Comparison of ENCODE assay signal across 13 cellular contexts in genomic region chr2:222399038-222399783, GRCh38. TPM values are rescaled to one million over a fixed set of nuclear protein-coding genes. Genes with fewer than 3 reads are reported as not detected.
DNase-seq lines count a peak whose midpoint lies in the region; ATAC-seq lines count a peak whose summit lies in the region.
"Had no signal": no experiment of that assay in that cellular context is flagged by ENCODE, and none has a peak within 500 bp of the region (broad histone marks: within the 10 kb centered on the region; RNA-seq: fewer than 3 reads in every experiment).

No MANE protein-coding gene starts in this region.

- peaks cover 3% of the 10 kb centered on the region for H3K9me3 ChIP-seq in mesenchymal stem cell (ENCODE audit: control insufficient read depth, low read length)

- no peak overlapping the region for H3K4me3 ChIP-seq in mesenchymal stem cell (ENCODE audit: insufficient read depth in 1 of 2, low read depth in 1 of 2, low read length in 2 of 2)

- DNase-seq in G401 (ENCODE audit: low spot score) (peak; percentile 84), NCI-H2081 (lab: John Stamatoyannopoulos, UW) (peak; percentile 74 to 90), SHP77 (lab: John Stamatoyannopoulos, UW) (peak; percentile 62 to 67), mesenchymal stem cell (peak; percentile 33), epidermal melanocyte (ENCODE audit: insufficient read length, low spot score) (no peak)
- DNase-seq in natural killer cell treated with Interleukin-12 subunit alpha and Interleukin-12 subunit beta and Interleukin-15 and Interleukin-18, amount 100 ng/mL, for 72 hours (ENCODE audit: low spot score) = no peak
- DNase-seq in activated CD4-positive, alpha-beta T cell treated with anti-CD3 and anti-CD28 coated beads for 36 hours = no peak
- DNase-seq: activated CD8-positive, alpha-beta memory T cell treated with anti-CD3 and anti-CD28 coated beads for 24 hours; activated naive CD4-positive, alpha-beta T cell; AML-193; DND-41; stimulated activated naive CD8-positive, alpha-beta T cell treated with anti-CD3 and anti-CD28 coated beads, Interleukin-15, Interleukin-2, amounts not matched to agents 100 U/mL and 50 U/mL, for 24 hours had no signal

- peaks cover 0 to 2% of the 10 kb centered on the region in 2 experiments for H3K27me3 ChIP-seq in mesenchymal stem cell (ENCODE audit: control insufficient read depth in 1 of 2, insufficient read depth in 1 of 2, low read length in 2 of 2)

- no peak overlapping the region for H2AFZ ChIP-seq in mesenchymal stem cell (ENCODE audit: low read depth, low read length)

- no peak overlapping the region for H3K27ac Mint-ChIP-seq in natural killer cell treated with Interleukin-12 subunit alpha and Interleukin-12 subunit beta and Interleukin-15 and Interleukin-18, amount 100 ng/mL, for 72 hours
- no peak overlapping the region for H3K27ac Mint-ChIP-seq in activated CD4-positive, alpha-beta T cell treated with anti-CD3 and anti-CD28 coated beads for 36 hours

- H3K27ac ChIP-seq in mesenchymal stem cell (ENCODE audit: low read length, poor library complexity, severe bottlenecking) = no peak overlapping the region

- no peak overlapping the region for H2BK5ac ChIP-seq in mesenchymal stem cell (ENCODE audit: low read depth, low read length, poor library complexity, severe bottlenecking)

- no peaks in the 10 kb centered on the region for H3K27me3 Mint-ChIP-seq in natural killer cell treated with Interleukin-12 subunit alpha and Interleukin-12 subunit beta and Interleukin-15 and Interleukin-18, amount 100 ng/mL, for 72 hours
- peaks cover 2% of the 10 kb centered on the region for H3K27me3 Mint-ChIP-seq in activated CD4-positive, alpha-beta T cell treated with anti-CD3 and anti-CD28 coated beads for 36 hours

- no peaks in the 10 kb centered on the region for H3K36me3 ChIP-seq in mesenchymal stem cell (ENCODE audit: control insufficient read depth in 1 of 2, insufficient read depth in 2 of 2, low read depth in 1 of 2, low read length in 2 of 2)

- H3K18ac ChIP-seq in mesenchymal stem cell (ENCODE audit: low read depth in 1 of 2, low read length in 2 of 2) = no peak overlapping the region

- no peaks in the 10 kb centered on the region for H3K4me1 ChIP-seq in mesenchymal stem cell (ENCODE audit: control insufficient read depth, insufficient read depth, low read depth, low read length)

- no peak overlapping the region for H4K91ac ChIP-seq in mesenchymal stem cell (ENCODE audit: low read length)

- no peak overlapping the region for H3K4ac ChIP-seq in mesenchymal stem cell (ENCODE audit: low read depth in 1 of 2, low read length in 2 of 2)

- CTCF ChIA-PET in activated CD4-positive, alpha-beta T cell treated with anti-CD3 and anti-CD28 coated beads for 36 hours (lab: Charles Lee) = interaction anchor here (0.6 kb wide), 1 partner anchor 20 kb away, joined by 3 read pairs; no protein-coding TSS in a partner anchor

- no peak overlapping the region for H4K8ac ChIP-seq in mesenchymal stem cell (ENCODE audit: low read length)

- POLR2A ChIA-PET in activated CD4-positive, alpha-beta T cell treated with anti-CD3 and anti-CD28 coated beads for 36 hours (lab: Charles Lee) = no interaction called here

- H3K9me3 Mint-ChIP-seq in natural killer cell treated with Interleukin-12 subunit alpha and Interleukin-12 subunit beta and Interleukin-15 and Interleukin-18, amount 100 ng/mL, for 72 hours = peaks cover 4% of the 10 kb centered on the region
- peaks cover 7% of the 10 kb centered on the region for H3K9me3 Mint-ChIP-seq in activated CD4-positive, alpha-beta T cell treated with anti-CD3 and anti-CD28 coated beads for 36 hours (ENCODE audit: low read depth)

- intact Hi-C loops in activated CD4-positive, alpha-beta T cell treated with anti-CD3 and anti-CD28 coated beads for 36 hours (cut with DNase I, micrococcal nuclease) = no loop called here

- no peaks in the 10 kb centered on the region for H3K79me1 ChIP-seq in mesenchymal stem cell (replicated peaks; ENCODE audit: low read length, poor library complexity, severe bottlenecking)

- no peak for ATAC-seq in natural killer cell treated with Interleukin-12 subunit alpha and Interleukin-12 subunit beta and Interleukin-15 and Interleukin-18, amount 100 ng/mL, for 72 hours
- ATAC-seq in HG03354 (IDR thresholded peaks at IDR 0.05; ENCODE audit: poor library complexity, severe bottlenecking, unreplicated experiment) = no peak
- no peak for ATAC-seq in activated CD4-positive, alpha-beta T cell treated with anti-CD3 and anti-CD28 coated beads for 36 hours
- ATAC-seq: stimulated activated naive CD8-positive, alpha-beta T cell treated with anti-CD3 and anti-CD28 coated beads, Interleukin-15, Interleukin-2, amounts not matched to agents 100 U/mL and 50 U/mL, for 24 hours had no signal

- in situ Hi-C loops in G401 (cut with HindIII; ENCODE audit: low sequenced_read_pairs) = no loop called here

- H2BK120ac ChIP-seq in mesenchymal stem cell (ENCODE audit: low read depth, low read length) = no peak overlapping the region

- no peak overlapping the region for H3K23ac ChIP-seq in mesenchymal stem cell (ENCODE audit: low read length in 2 of 2)

- H2BK12ac ChIP-seq in mesenchymal stem cell (ENCODE audit: low read length in 2 of 2) = no peak overlapping the region

- 3% methylated on average over 2 of the region's 5 CpGs for WGBS in mesenchymal stem cell

- no peaks in the 10 kb centered on the region for H3K36me3 Mint-ChIP-seq in natural killer cell treated with Interleukin-12 subunit alpha and Interleukin-12 subunit beta and Interleukin-15 and Interleukin-18, amount 100 ng/mL, for 72 hours
- no peaks in the 10 kb centered on the region for H3K36me3 Mint-ChIP-seq in activated CD4-positive, alpha-beta T cell treated with anti-CD3 and anti-CD28 coated beads for 36 hours (ENCODE audit: low read depth)

- H3K4me2 ChIP-seq in mesenchymal stem cell (ENCODE audit: low read length, poor library complexity, severe bottlenecking) = no peak overlapping the region

- no peak overlapping the region for H3K4me3 Mint-ChIP-seq in natural killer cell treated with Interleukin-12 subunit alpha and Interleukin-12 subunit beta and Interleukin-15 and Interleukin-18, amount 100 ng/mL, for 72 hours
- H3K4me3 Mint-ChIP-seq in activated CD4-positive, alpha-beta T cell treated with anti-CD3 and anti-CD28 coated beads for 36 hours = no peak overlapping the region

- no peak overlapping the region for H2BK15ac ChIP-seq in mesenchymal stem cell (ENCODE audit: low read depth, poor library complexity, severe bottlenecking)

- H3K4me1 Mint-ChIP-seq in natural killer cell treated with Interleukin-12 subunit alpha and Interleukin-12 subunit beta and Interleukin-15 and Interleukin-18, amount 100 ng/mL, for 72 hours (ENCODE audit: low read depth in 2 of 2) = no peaks in the 10 kb centered on the region
- H3K4me1 Mint-ChIP-seq in activated CD4-positive, alpha-beta T cell treated with anti-CD3 and anti-CD28 coated beads for 36 hours = no peaks in the 10 kb centered on the region

- H2AK5ac ChIP-seq in mesenchymal stem cell (ENCODE audit: low read length, severe bottlenecking) = no peak overlapping the region

- H3K9ac ChIP-seq in mesenchymal stem cell (ENCODE audit: low read length) = no peak overlapping the region

- no peak overlapping the region for H3K14ac ChIP-seq in mesenchymal stem cell (ENCODE audit: low read length in 2 of 2)

RNA-seq across cellular contexts. Expression of gene SGPP2, which starts 25.1 kb away (rescaled TPM):
- not detected in 2 replicates for total RNA-seq in G401 (2014; rRNA removed; shearing (Covaris generic))
- polyA plus RNA-seq in mesenchymal stem cell (2013, experiment 1 of 2) = 0.03 TPM
- 0.04 TPM for polyA plus RNA-seq in mesenchymal stem cell (2013, experiment 2 of 2)
- under 1 TPM; 0.12 to 0.20 TPM for total RNA-seq in natural killer cell treated with Interleukin-12 subunit alpha and Interleukin-12 subunit beta and Interleukin-15 and Interleukin-18, amount 100 ng/mL, for 72 hours
- 10 to 100 TPM in 1 of 2 experiments, 1 to 10 TPM in 1; 9.4 to 12.1 TPM for total RNA-seq in activated CD4-positive, alpha-beta T cell treated with anti-CD3 and anti-CD28 coated beads for 36 hours

Comparison
In these comparisons a context has a peak if more than half of its experiments do, and no peak if none do; other contexts are left out.
1. DNase-seq: peak in G401 (single experiment), NCI-H2081 (2 of 2), SHP77 (2 of 2) and mesenchymal stem cell (single experiment); none in epidermal melanocyte (single experiment), natural killer cell treated with Interleukin-12 subunit alpha and Interleukin-12 subunit beta and Interleukin-15 and Interleukin-18, amount 100 ng/mL, for 72 hours (single experiment) and activated CD4-positive, alpha-beta T cell treated with anti-CD3 and anti-CD28 coated beads for 36 hours (single experiment).
2. RNA of gene SGPP2, which starts 25.1 kb away (total RNA-seq): 9.4 to 12.1 TPM in activated CD4-positive, alpha-beta T cell treated with anti-CD3 and anti-CD28 coated beads for 36 hours; 0.12 to 0.20 TPM in natural killer cell treated with Interleukin-12 subunit alpha and Interleukin-12 subunit beta and Interleukin-15 and Interleukin-18, amount 100 ng/mL, for 72 hours and not detected in G401; every median in the first group is over 4 times any median in the second.